7 cellular contexts compared by ENCODE assay signal in genomic region chr10:132093236-132093635, GRCh38. TPM values are rescaled to one million over a fixed set of nuclear protein-coding genes. Genes with fewer than 3 reads are reported as not detected.
DNase-seq lines count a peak whose midpoint lies in the region; ATAC-seq and TF ChIP-seq lines count a peak whose summit lies in the region.
"Not testable (repeated sequence)": the region's sequence is repeated elsewhere in the genome, so short reads cannot be mapped to it uniquely, and the experiment has no call there.

No MANE protein-coding gene starts in this region.

- intact Hi-C loops in activated CD4-positive, alpha-beta T cell treated with anti-CD3 and anti-CD28 coated beads, Interleukin-2, amount 10 ng/mL, durations not matched to agents 24 days and 14 days (cut with micrococcal nuclease); cardiac septum (cut with DNase I); posterior vena cava (cut with DNase I); upper lobe of right lung (cut with DNase I): not testable (repeated sequence)

- H3K27me3 ChIP-seq in BLaER1 treated with 17β-estradiol and CSF1 and Interleukin-3, amounts not matched to agents 10 nM and 100 nM; upper lobe of right lung: not testable (repeated sequence)

- H3K4me2 ChIP-seq in BLaER1 treated with 17β-estradiol and CSF1 and Interleukin-3, amounts not matched to agents 10 nM and 100 nM: peak overlapping the region in 9 of 11 experiments; percentile 17 to 48 (median 23); a peak in 10 of 22 replicates

- H3K27me3 Mint-ChIP-seq in activated CD4-positive, alpha-beta T cell treated with anti-CD3 and anti-CD28 coated beads, Interleukin-2, amount 10 ng/mL, durations not matched to agents 24 days and 14 days: peaks cover 22% of the 10 kb centered on the region
- peaks cover 22% of the 10 kb centered on the region for H3K27me3 Mint-ChIP-seq in activated naive CD8-positive, alpha-beta T cell treated with anti-CD3 and anti-CD28 coated beads, Interleukin-2, amount 10 ng/mL, durations not matched to agents 7 days and 5 days

- not testable (repeated sequence) for TF ChIP-seq CTCF in upper lobe of right lung (IDR thresholded peaks at IDR 0.05)

- ATAC-seq in activated naive CD8-positive, alpha-beta T cell treated with anti-CD3 and anti-CD28 coated beads, Interleukin-2, amount 10 ng/mL, durations not matched to agents 7 days and 5 days (ENCODE audit: low read depth); left lobe of liver; upper lobe of right lung: not testable (repeated sequence)

- POLR2A ChIA-PET in activated naive CD8-positive, alpha-beta T cell treated with anti-CD3 and anti-CD28 coated beads, Interleukin-2, amount 10 ng/mL, durations not matched to agents 7 days and 5 days (lab: Charles Lee): not testable (repeated sequence)

- not testable (repeated sequence) for H3K4me3 Mint-ChIP-seq in activated CD4-positive, alpha-beta T cell treated with anti-CD3 and anti-CD28 coated beads, Interleukin-2, amount 10 ng/mL, durations not matched to agents 24 days and 14 days; activated naive CD8-positive, alpha-beta T cell treated with anti-CD3 and anti-CD28 coated beads, Interleukin-2, amount 10 ng/mL, durations not matched to agents 7 days and 5 days

- not testable (repeated sequence) for H3K27ac ChIP-seq in BLaER1 treated with 17β-estradiol and CSF1 and Interleukin-3, amounts not matched to agents 10 nM and 100 nM; upper lobe of right lung

- H4K20me1 ChIP-seq in BLaER1 treated with 17β-estradiol and CSF1 and Interleukin-3, amounts not matched to agents 10 nM and 100 nM: not testable (repeated sequence)

- H3K9me3 Mint-ChIP-seq in activated CD4-positive, alpha-beta T cell treated with anti-CD3 and anti-CD28 coated beads, Interleukin-2, amount 10 ng/mL, durations not matched to agents 24 days and 14 days; activated naive CD8-positive, alpha-beta T cell treated with anti-CD3 and anti-CD28 coated beads, Interleukin-2, amount 10 ng/mL, durations not matched to agents 7 days and 5 days: not testable (repeated sequence)

- not testable (repeated sequence) for H3K36me3 Mint-ChIP-seq in activated CD4-positive, alpha-beta T cell treated with anti-CD3 and anti-CD28 coated beads, Interleukin-2, amount 10 ng/mL, durations not matched to agents 24 days and 14 days (ENCODE audit: low read depth); activated naive CD8-positive, alpha-beta T cell treated with anti-CD3 and anti-CD28 coated beads, Interleukin-2, amount 10 ng/mL, durations not matched to agents 7 days and 5 days

- not testable (repeated sequence) for H3K36me3 ChIP-seq in BLaER1 treated with 17β-estradiol and CSF1 and Interleukin-3, amounts not matched to agents 10 nM and 100 nM; upper lobe of right lung

- H3K4me1 Mint-ChIP-seq in activated CD4-positive, alpha-beta T cell treated with anti-CD3 and anti-CD28 coated beads, Interleukin-2, amount 10 ng/mL, durations not matched to agents 24 days and 14 days: peaks cover 17% of the 10 kb centered on the region
- H3K4me1 Mint-ChIP-seq in activated naive CD8-positive, alpha-beta T cell treated with anti-CD3 and anti-CD28 coated beads, Interleukin-2, amount 10 ng/mL, durations not matched to agents 7 days and 5 days: not testable (repeated sequence)

- H3K27ac Mint-ChIP-seq in activated CD4-positive, alpha-beta T cell treated with anti-CD3 and anti-CD28 coated beads, Interleukin-2, amount 10 ng/mL, durations not matched to agents 24 days and 14 days; activated naive CD8-positive, alpha-beta T cell treated with anti-CD3 and anti-CD28 coated beads, Interleukin-2, amount 10 ng/mL, durations not matched to agents 7 days and 5 days: not testable (repeated sequence)

- peaks cover 29 to 53% (median 43%) of the 10 kb centered on the region in 10 experiments for H3K4me1 ChIP-seq in BLaER1 treated with 17β-estradiol and CSF1 and Interleukin-3, amounts not matched to agents 10 nM and 100 nM
- H3K4me1 ChIP-seq in upper lobe of right lung: not testable (repeated sequence)

- not testable (repeated sequence) for H3K9ac ChIP-seq in BLaER1 treated with 17β-estradiol and CSF1 and Interleukin-3, amounts not matched to agents 10 nM and 100 nM

- H3K9me3 ChIP-seq in BLaER1 treated with 17β-estradiol and CSF1 and Interleukin-3, amounts not matched to agents 10 nM and 100 nM (replicated peaks in 1 of 11): peaks cover 0 to 13% (median 0%) of the 10 kb centered on the region in 11 experiments; a peak in 5 of 22 replicates
- H3K9me3 ChIP-seq in upper lobe of right lung: not testable (repeated sequence)

- DNase-seq in activated CD4-positive, alpha-beta T cell treated with anti-CD3 and anti-CD28 coated beads, Interleukin-2, amount 10 ng/mL, durations not matched to agents 24 days and 14 days: peak; percentile 31
- DNase-seq in activated naive CD8-positive, alpha-beta T cell treated with anti-CD3 and anti-CD28 coated beads, Interleukin-2, amount 10 ng/mL, durations not matched to agents 7 days and 5 days: peak; percentile 9
- DNase-seq in cardiac septum (ENCODE audit: low spot score) (peak; percentile 14), left lobe of liver (ENCODE audit: low spot score) (peak; percentile 35), posterior vena cava (ENCODE audit: low spot score) (peak; percentile 24), upper lobe of right lung (peak; percentile 33)

- not testable (repeated sequence) for H3K4me3 ChIP-seq in BLaER1 treated with 17β-estradiol and CSF1 and Interleukin-3, amounts not matched to agents 10 nM and 100 nM; upper lobe of right lung

RNA-seq across cellular contexts. Expression of gene JAKMIP3, which starts 27.5 kb away (rescaled TPM):
- 1.2 and 1.3 TPM in 2 replicates for total RNA-seq in activated CD4-positive, alpha-beta T cell treated with anti-CD3 and anti-CD28 coated beads, Interleukin-2, amount 10 ng/mL, durations not matched to agents 24 days and 14 days
- under 1 TPM; 0.17 to 0.28 TPM for total RNA-seq in activated naive CD8-positive, alpha-beta T cell treated with anti-CD3 and anti-CD28 coated beads, Interleukin-2, amount 10 ng/mL, durations not matched to agents 7 days and 5 days
- 1.5 TPM for total RNA-seq in cardiac septum
- 0.28 TPM for total RNA-seq in left lobe of liver
- total RNA-seq in posterior vena cava: under 1 TPM; 0.60 to 0.62 TPM
- total RNA-seq in upper lobe of right lung: 0.32 TPM
